ENCODE assay signal across 8 cellular contexts in genomic region chr20:2508631-2509467, GRCh38. TPM values are rescaled to one million over a fixed set of nuclear protein-coding genes. Genes with fewer than 3 reads are reported as not detected.
A peak's percentile ranks its signal among the peaks of the same experiment; 100 is the strongest.
DNase-seq lines count a peak whose midpoint lies in the region; ATAC-seq and TF ChIP-seq lines count a peak whose summit lies in the region.

ZNF343 (minus strand) TSS chr20:2508915; CDS start chr20:2493895, 15,020 bp downstream.

- H3K27ac ChIP-seq in foreskin keratinocyte = peak within 1 kb of the TSS; percentile 52

- TF ChIP-seq CTCF in foreskin keratinocyte (conservative IDR thresholded peaks at IDR 0.05) (no peak), subcutaneous adipose tissue (IDR thresholded peaks at IDR 0.05; ENCODE audit: low read depth) (no peak)

- H3K4me3 ChIP-seq in neuron (ENCODE audit: low read length) = peak within 1 kb of the TSS; percentile 59

- H2AFZ ChIP-seq in neuron (ENCODE audit: low read depth, low read length) = peak within 1 kb of the TSS; percentile 67

- peak; percentile 91 for ATAC-seq in foreskin keratinocyte

- H3K4me1 ChIP-seq in foreskin keratinocyte = no peaks in the 10 kb centered on the region
- peaks cover 6% of the 10 kb centered on the region for H3K4me1 ChIP-seq in neuron (ENCODE audit: insufficient read depth, low read length)

- H3K9me3 ChIP-seq in neuron (ENCODE audit: low read length) = no peaks in the 10 kb centered on the region

- DNase-seq in ELR (ENCODE audit: low read depth) (peak; percentile 86), GOT3 (lab: John Stamatoyannopoulos, UW) (peak; percentile 34), LHCN-M2 (ENCODE audit: low read depth) (peak; percentile 75), SHP77 treated with DMSO at 0.1 percent for 48 hours (lab: John Stamatoyannopoulos, UW) (peak; percentile 89), activated gamma-delta T cell (lab: John Stamatoyannopoulos, UW) (peak; percentile 25), foreskin keratinocyte (peak; percentile 66 to 81)

- H3K27me3 ChIP-seq in foreskin keratinocyte (no peaks in the 10 kb centered on the region), neuron (ENCODE audit: insufficient read depth, low read length) (no peaks in the 10 kb centered on the region)

- no peaks in the 10 kb centered on the region for H3K36me3 ChIP-seq in neuron (ENCODE audit: insufficient read depth, low read length)

RNA-seq across cellular contexts. Expression of gene ZNF343, which starts in this region (rescaled TPM):
- total RNA-seq in LHCN-M2 (2014; rRNA removed) = 10.3 and 10.6 TPM in 2 replicates
- 4.3 TPM for polyA plus RNA-seq in LHCN-M2 (2012)
- 10.4 and 10.7 TPM in 2 replicates for total RNA-seq in foreskin keratinocyte
- 4.1 and 5.7 TPM in 2 replicates for polyA plus RNA-seq in foreskin keratinocyte
- total RNA-seq in subcutaneous adipose tissue = 10 to 100 TPM in 3 of 4 donors, 1 to 10 TPM in 1; 8.9 to 13.9 (median 10.2) TPM

Comparison
In these comparisons a context has a peak if more than half of its experiments do, and no peak if none do; other contexts are left out.
1. Peak in every context shown above with its lines: DNase-seq, ATAC-seq, H3K4me3 ChIP-seq and H3K27ac ChIP-seq.
2. DNase-seq: peak in every context shown above with its lines; median percentile 89 in SHP77 treated with DMSO at 0.1 percent for 48 hours; 86 in ELR; 75 in LHCN-M2; 74 in foreskin keratinocyte; 34 in GOT3; 25 in activated gamma-delta T cell.